In genomic region chr17:2025622-2026309, GRCh38 we compare ENCODE assay signal across 1 cellular context.
TF ChIP-seq lines count a peak whose summit lies in the region.

No MANE protein-coding gene starts in this region.

TF ChIP-seq in SK-N-SH, 30 proteins besides CTCF, POLR2A, EP300 and RAD21 (continued from another document):
- TF ChIP-seq, protein P1, sequence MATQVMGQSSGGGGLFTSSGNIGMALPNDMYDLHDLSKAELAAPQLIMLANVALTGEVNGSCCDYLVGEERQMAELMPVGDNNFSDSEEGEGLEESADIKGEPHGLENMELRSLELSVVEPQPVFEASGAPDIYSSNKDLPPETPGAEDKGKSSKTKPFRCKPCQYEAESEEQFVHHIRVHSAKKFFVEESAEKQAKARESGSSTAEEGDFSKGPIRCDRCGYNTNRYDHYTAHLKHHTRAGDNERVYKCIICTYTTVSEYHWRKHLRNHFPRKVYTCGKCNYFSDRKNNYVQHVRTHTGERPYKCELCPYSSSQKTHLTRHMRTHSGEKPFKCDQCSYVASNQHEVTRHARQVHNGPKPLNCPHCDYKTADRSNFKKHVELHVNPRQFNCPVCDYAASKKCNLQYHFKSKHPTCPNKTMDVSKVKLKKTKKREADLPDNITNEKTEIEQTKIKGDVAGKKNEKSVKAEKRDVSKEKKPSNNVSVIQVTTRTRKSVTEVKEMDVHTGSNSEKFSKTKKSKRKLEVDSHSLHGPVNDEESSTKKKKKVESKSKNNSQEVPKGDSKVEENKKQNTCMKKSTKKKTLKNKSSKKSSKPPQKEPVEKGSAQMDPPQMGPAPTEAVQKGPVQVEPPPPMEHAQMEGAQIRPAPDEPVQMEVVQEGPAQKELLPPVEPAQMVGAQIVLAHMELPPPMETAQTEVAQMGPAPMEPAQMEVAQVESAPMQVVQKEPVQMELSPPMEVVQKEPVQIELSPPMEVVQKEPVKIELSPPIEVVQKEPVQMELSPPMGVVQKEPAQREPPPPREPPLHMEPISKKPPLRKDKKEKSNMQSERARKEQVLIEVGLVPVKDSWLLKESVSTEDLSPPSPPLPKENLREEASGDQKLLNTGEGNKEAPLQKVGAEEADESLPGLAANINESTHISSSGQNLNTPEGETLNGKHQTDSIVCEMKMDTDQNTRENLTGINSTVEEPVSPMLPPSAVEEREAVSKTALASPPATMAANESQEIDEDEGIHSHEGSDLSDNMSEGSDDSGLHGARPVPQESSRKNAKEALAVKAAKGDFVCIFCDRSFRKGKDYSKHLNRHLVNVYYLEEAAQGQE (IDR thresholded peaks at IDR 0.05; ENCODE audit: low read depth, low read length), result no peak
- TF ChIP-seq JUND (IDR thresholded peaks at IDR 0.05), result no peak
- TF ChIP-seq IRF3 (IDR thresholded peaks at IDR 0.05; ENCODE audit: low read depth, low read length), result no peak
- no peak for TF ChIP-seq SIN3A (IDR thresholded peaks at IDR 0.05; ENCODE audit: borderline replicate concordance, low read depth, low read length)
- no peak for TF ChIP-seq GATA2 (CRISPR knock-in tag; IDR thresholded peaks at IDR 0.05)
- no peak for TF ChIP-seq MAX (IDR thresholded peaks at IDR 0.05; ENCODE audit: low read depth)
- no peak for TF ChIP-seq USF2 (IDR thresholded peaks at IDR 0.05; ENCODE audit: borderline replicate concordance, low read depth, low read length)
- TF ChIP-seq NRF1 (IDR thresholded peaks at IDR 0.05; ENCODE audit: low read depth, low read length), result no peak
- no peak for TF ChIP-seq ELF1 (IDR thresholded peaks at IDR 0.05)
- TF ChIP-seq MEF2A (IDR thresholded peaks at IDR 0.05; ENCODE audit: borderline replicate concordance, low read depth), result no peak
- no peak for TF ChIP-seq MXI1 (IDR thresholded peaks at IDR 0.05; ENCODE audit: low read depth, low read length)
- TF ChIP-seq GABPA (IDR thresholded peaks at IDR 0.05; ENCODE audit: low read depth), result no peak
